ENCODE assay signal across 11 cellular contexts in the genomic region with DNA sequence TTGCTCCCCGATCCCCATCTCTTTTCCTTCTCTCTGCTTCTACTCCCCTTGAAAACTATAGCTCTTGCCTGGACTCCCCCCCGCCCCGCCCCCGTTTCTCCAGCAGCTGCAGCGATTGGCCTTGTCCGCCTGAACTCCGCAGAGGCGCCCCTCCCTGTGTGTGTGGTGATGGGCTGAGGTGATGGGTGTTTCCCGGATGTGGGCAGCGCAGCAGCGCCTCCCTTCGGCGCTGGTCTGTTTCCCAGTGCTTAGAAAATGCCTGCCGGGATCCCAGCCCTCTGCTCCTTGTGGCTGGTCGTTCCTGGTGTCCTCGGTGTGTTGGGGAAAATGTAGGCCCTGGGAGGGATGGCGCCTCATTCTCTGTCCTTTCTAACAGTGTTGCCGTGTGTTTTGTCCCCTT. TPM values are rescaled to one million over a fixed set of nuclear protein-coding genes. Genes with fewer than 3 reads are reported as not detected.
DNase-seq lines count a peak whose midpoint lies in the region; ATAC-seq, FAIRE-seq and TF ChIP-seq lines count a peak whose summit lies in the region.
"Had no signal": no experiment of that assay in that cellular context is flagged by ENCODE, and none has a peak within 500 bp of the region (broad histone marks: within the 10 kb centered on the region; RNA-seq: fewer than 3 reads in every experiment).

No MANE protein-coding gene starts in this region.

- intact Hi-C loops in tibial artery (cut with DNase I; ENCODE audit: low total_unique reads), result no loop called here

- peak; percentile 45 for TF ChIP-seq CTCF in DND-41 (IDR thresholded peaks at IDR 0.05; ENCODE audit: borderline replicate concordance, extremely low read depth, low read length, poor library complexity, severe bottlenecking)
- TF ChIP-seq CTCF in astrocyte (IDR thresholded peaks at IDR 0.05; ENCODE audit: insufficient read depth, low read depth, low read length), result no peak
- TF ChIP-seq CTCF in neural crest cell (conservative IDR thresholded peaks at IDR 0.05), result peak; percentile 42
- TF ChIP-seq CTCF in tibial artery (IDR thresholded peaks at IDR 0.05), result no peak

- no peak overlapping the region for H3K4me2 ChIP-seq in DND-41 (ENCODE audit: insufficient read depth, low read length)
- no peak overlapping the region for H3K4me2 ChIP-seq in astrocyte (ENCODE audit: low read length)

- H3K4me1 ChIP-seq in DND-41 (ENCODE audit: insufficient read depth, low read length) (no peaks in the 10 kb centered on the region; the same call in 1 of the 2 replicates), astrocyte (ENCODE audit: insufficient read depth, low read length) (no peaks in the 10 kb centered on the region), tibial artery (peaks cover 0 to 24% (median 3%) of the 10 kb centered on the region in 4 donors)

- H3K27ac ChIP-seq in DND-41 (ENCODE audit: low read length) (no peak overlapping the region), astrocyte (ENCODE audit: low read depth, low read length) (no peak overlapping the region), tibial artery (no peak overlapping the region)

- H3K4me3 ChIP-seq in DND-41 (ENCODE audit: low read depth in 1 of 2, low read length in 2 of 2) (no peak overlapping the region), astrocyte (ENCODE audit: insufficient read depth, low read depth, low read length) (no peak overlapping the region), tibial artery (no peak overlapping the region)

- H3K4me1 Mint-ChIP-seq in astrocyte (ENCODE audit: low read depth, unreplicated experiment) (no peaks in the 10 kb centered on the region), neural crest cell (no peaks in the 10 kb centered on the region)

- H3K36me3 Mint-ChIP-seq in astrocyte (ENCODE audit: low read depth, unreplicated experiment) (no peaks in the 10 kb centered on the region), neural crest cell (ENCODE audit: low read depth) (peaks cover 6% of the 10 kb centered on the region)

- H3K9ac ChIP-seq in DND-41 (ENCODE audit: low read depth, low read length), result no peak overlapping the region
- H3K9ac ChIP-seq in astrocyte (ENCODE audit: low read length), result no peak overlapping the region

- no peak overlapping the region for H3K27ac Mint-ChIP-seq in astrocyte (ENCODE audit: unreplicated experiment)
- H3K27ac Mint-ChIP-seq in neural crest cell (ENCODE audit: unreplicated experiment), result no peak overlapping the region

- no peaks in the 10 kb centered on the region for H3K9me3 ChIP-seq in DND-41 (ENCODE audit: insufficient read depth, low read length, severe bottlenecking)
- no peaks in the 10 kb centered on the region for H3K9me3 ChIP-seq in astrocyte (ENCODE audit: insufficient read depth, low read depth, low read length)
- H3K9me3 ChIP-seq in tibial artery, result no peaks in the 10 kb centered on the region

- H3K79me2 ChIP-seq in DND-41 (ENCODE audit: insufficient read depth, low read length) (no peaks in the 10 kb centered on the region), astrocyte (ENCODE audit: insufficient read depth, low read length) (no peaks in the 10 kb centered on the region)

- H3K27me3 Mint-ChIP-seq in astrocyte (ENCODE audit: low read depth, unreplicated experiment), result peaks cover 8% of the 10 kb centered on the region
- H3K27me3 Mint-ChIP-seq in neural crest cell (ENCODE audit: low read depth), result no peaks in the 10 kb centered on the region

- DNase-seq in DND-41 (peak; percentile 63), NCI-H1694 treated with DMSO at 0.1 percent for 48 hours (lab: John Stamatoyannopoulos, UW) (peak; percentile 58), astrocyte (ENCODE audit: low read depth) (no peak), neural crest cell (ENCODE audit: low read depth, low spot score) (peak; percentile 8), cerebellum (ENCODE audit: low spot score) (no peak), tibial artery (no peak)
- DNase-seq: GF-D8, kidney glomerular epithelial cell had no signal

- no peaks in the 10 kb centered on the region for H4K20me1 ChIP-seq in DND-41 (ENCODE audit: insufficient read depth, low read length)
- no peaks in the 10 kb centered on the region for H4K20me1 ChIP-seq in astrocyte (ENCODE audit: insufficient read depth, low read length)

- H3K36me3 ChIP-seq in DND-41 (ENCODE audit: insufficient read depth, low read length) (no peaks in the 10 kb centered on the region), astrocyte (ENCODE audit: insufficient read depth, low read length) (no peaks in the 10 kb centered on the region), tibial artery (no peaks in the 10 kb centered on the region)

- H3K27me3 ChIP-seq in DND-41 (ENCODE audit: insufficient read depth, low read length, poor library complexity) (peaks cover 16% of the 10 kb centered on the region), astrocyte (ENCODE audit: insufficient read depth, low read length) (no peaks in the 10 kb centered on the region), tibial artery (no peaks in the 10 kb centered on the region)

- peak; percentile 73 for ATAC-seq in DND-41 (ENCODE audit: insufficient read depth, low read depth)
- ATAC-seq in HG02588 (IDR thresholded peaks at IDR 0.05; ENCODE audit: unreplicated experiment), result no peak
- ATAC-seq in GM21717 (IDR thresholded peaks at IDR 0.05; ENCODE audit: unreplicated experiment), result no peak

- no peak overlapping the region for H2AFZ ChIP-seq in DND-41 (ENCODE audit: low read depth, low read length)
- peak overlapping the region; percentile 17 for H2AFZ ChIP-seq in astrocyte (ENCODE audit: low read depth, low read length)

- FAIRE-seq in astrocyte (lab: Jason Lieb, UNC), result no peak
- FAIRE-seq: colon had no signal

- H3K9me3 Mint-ChIP-seq in astrocyte (ENCODE audit: unreplicated experiment) (no peaks in the 10 kb centered on the region), neural crest cell (no peaks in the 10 kb centered on the region)

- H3K4me3 Mint-ChIP-seq in astrocyte (ENCODE audit: unreplicated experiment) (no peak overlapping the region), neural crest cell (no peak overlapping the region)

RNA-seq across cellular contexts. Expression of gene GALNT8, which starts 43.3 kb away (rescaled TPM):
- total RNA-seq in astrocyte, result 6.4 and 6.8 TPM in 2 replicates
- 7.6 and 7.9 TPM in 2 replicates for total RNA-seq in neural crest cell
- total RNA-seq in cerebellum, result 26.1 TPM

Comparison
In these comparisons a context has a peak if more than half of its experiments do, and no peak if none do; other contexts are left out.
1. DNase-seq: peak in DND-41 (single experiment), NCI-H1694 treated with DMSO at 0.1 percent for 48 hours (single experiment) and neural crest cell (single experiment); none in astrocyte (single experiment), cerebellum (single experiment) and tibial artery (0 of 2).
2. CTCF ChIP-seq: peak in DND-41 (single experiment) and neural crest cell (single experiment); none in astrocyte (single experiment) and tibial artery (0 of 2).